20 cellular contexts compared by ENCODE assay signal in genomic region chr2:406231-406630, GRCh38.
DNase-seq lines count a peak whose midpoint lies in the region; ATAC-seq, FAIRE-seq and TF ChIP-seq lines count a peak whose summit lies in the region.
"Had no signal": no experiment of that assay in that cellular context is flagged by ENCODE, and none has a peak within 500 bp of the region (broad histone marks: within the 10 kb centered on the region; RNA-seq: fewer than 3 reads in every experiment).

No MANE protein-coding gene starts in this region.

- H3K36me3 ChIP-seq in bronchial epithelial cell (ENCODE audit: control insufficient read depth, insufficient read depth, low read length) = no peaks in the 10 kb centered on the region
- H3K36me3 ChIP-seq: BE2C had no signal

- peaks cover 10% of the 10 kb centered on the region for H3K27me3 Mint-ChIP-seq in activated T-helper 17 cell treated with anti-CD3 and anti-CD28 coated beads, Interleukin-2, amount 50 U/mL, for 72 hours
- H3K27me3 Mint-ChIP-seq: IgD-negative memory B cell had no signal

- ATAC-seq in HG03139 (IDR thresholded peaks at IDR 0.05; ENCODE audit: unreplicated experiment) (no peak), GM19455 (IDR thresholded peaks at IDR 0.05; ENCODE audit: unreplicated experiment) (no peak)
- no peak for ATAC-seq in activated T-helper 17 cell treated with anti-CD3 and anti-CD28 coated beads, Interleukin-2, amount 50 U/mL, for 72 hours (replicated peaks)

- FAIRE-seq in bronchial epithelial cell (lab: Jason Lieb, UNC) = peak; percentile 94
- FAIRE-seq: G401.6, GM12891, GM19239 had no signal

- H3K9me3 Mint-ChIP-seq in activated T-helper 17 cell treated with anti-CD3 and anti-CD28 coated beads, Interleukin-2, amount 50 U/mL, for 72 hours = peaks cover 7% of the 10 kb centered on the region

- peak; percentile 43 for DNase-seq in activated CD8-positive, alpha-beta memory T cell treated with anti-CD3 and anti-CD28 coated beads for 24 hours
- no peak for DNase-seq in activated CD8-positive, alpha-beta memory T cell treated with anti-CD3 and anti-CD28 coated beads, Interleukin-2, amount 50 U/mL, for 48 hours
- DNase-seq in bronchial epithelial cell (ENCODE audit: low read depth) (no peak), islet precursor cell (peak; percentile 23)
- DNase-seq: BE2C; C1 segment of cervical spinal cord; CD4-positive, CD25-positive, alpha-beta regulatory T cell; CD8-positive, alpha-beta memory T cell; DMS 273 treated with DMSO at 0.1 percent for 48 hours; DMS53; DND-41; GM23248; HCEC 1CT had no signal

- no peak overlapping the region for H3K27ac Mint-ChIP-seq in activated T-helper 17 cell treated with anti-CD3 and anti-CD28 coated beads, Interleukin-2, amount 50 U/mL, for 72 hours
- H3K27ac Mint-ChIP-seq: IgD-negative memory B cell had no signal

- no peaks in the 10 kb centered on the region for H3K4me1 Mint-ChIP-seq in activated T-helper 17 cell treated with anti-CD3 and anti-CD28 coated beads, Interleukin-2, amount 50 U/mL, for 72 hours
- H3K4me1 Mint-ChIP-seq: CD8-positive, alpha-beta memory T cell had no signal

- no peaks in the 10 kb centered on the region for H3K27me3 ChIP-seq in bronchial epithelial cell (ENCODE audit: control insufficient read depth, insufficient read depth, low read length)
- H3K27me3 ChIP-seq: BE2C had no signal

- H3K4me3 Mint-ChIP-seq in activated T-helper 17 cell treated with anti-CD3 and anti-CD28 coated beads, Interleukin-2, amount 50 U/mL, for 72 hours = no peak overlapping the region
- H3K4me3 Mint-ChIP-seq: CD4-positive, CD25-positive, alpha-beta regulatory T cell; CD8-positive, alpha-beta memory T cell; IgD-negative memory B cell had no signal

- H3K4me3 ChIP-seq in bronchial epithelial cell (ENCODE audit: low read depth, low read length) = no peak overlapping the region
- H3K4me3 ChIP-seq: GM23248 had no signal

- H3K36me3 Mint-ChIP-seq in activated T-helper 17 cell treated with anti-CD3 and anti-CD28 coated beads, Interleukin-2, amount 50 U/mL, for 72 hours (ENCODE audit: low read depth) = no peaks in the 10 kb centered on the region
- H3K36me3 Mint-ChIP-seq: IgD-negative memory B cell had no signal

- no peak for TF ChIP-seq CTCF in bronchial epithelial cell (IDR thresholded peaks at IDR 0.05; ENCODE audit: insufficient read depth, low read length, severe bottlenecking)

Comparison
In these comparisons a context has a peak if more than half of its experiments do, and no peak if none do; other contexts are left out.
1. DNase-seq: peak in activated CD8-positive, alpha-beta memory T cell treated with anti-CD3 and anti-CD28 coated beads for 24 hours (single experiment) and islet precursor cell (single experiment); none in activated CD8-positive, alpha-beta memory T cell treated with anti-CD3 and anti-CD28 coated beads, Interleukin-2, amount 50 U/mL, for 48 hours (single experiment) and bronchial epithelial cell (single experiment).